8 cellular contexts compared by ENCODE assay signal in the genomic region with DNA sequence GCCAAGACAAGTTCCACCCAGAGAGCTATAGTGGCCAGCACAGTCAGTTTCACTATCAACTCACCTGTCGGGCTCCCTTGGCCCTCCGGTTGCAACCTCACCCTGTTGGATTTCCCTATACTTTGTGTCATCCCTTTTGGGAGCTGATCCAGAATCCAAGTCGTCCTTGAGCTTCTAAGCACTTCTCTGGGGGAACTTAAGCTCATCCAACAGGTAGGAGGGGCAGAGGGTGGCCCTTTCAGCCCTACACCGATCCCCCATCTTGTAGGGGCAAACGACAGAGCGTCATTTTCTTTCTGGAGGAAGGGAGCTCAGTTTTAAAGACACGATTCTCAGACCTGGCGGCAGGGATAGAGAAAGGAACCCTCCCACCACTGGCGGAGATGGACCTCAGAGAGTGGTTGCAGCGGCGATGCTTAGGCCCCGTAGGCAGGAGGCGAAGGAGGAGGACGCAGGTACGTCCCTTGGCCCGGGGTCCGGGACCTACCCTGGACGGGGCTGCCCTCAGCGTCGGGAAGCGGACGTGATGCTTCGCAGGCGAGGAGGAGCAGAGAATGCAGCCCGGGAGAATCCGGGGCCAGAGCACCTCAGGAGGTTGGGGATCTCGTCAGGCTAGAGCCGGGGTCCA. TPM values are rescaled to one million over a fixed set of nuclear protein-coding genes. Genes with fewer than 3 reads are reported as not detected.
DNase-seq lines count a peak whose midpoint lies in the region; ATAC-seq lines count a peak whose summit lies in the region.

No MANE protein-coding gene starts in this region.

- H3K27ac ChIP-seq in KOPT-K1 (ENCODE audit: low read depth, low read length, poor library complexity, severe bottlenecking): peak overlapping the region; percentile 71

- H3K27ac Mint-ChIP-seq in immature natural killer cell: peak overlapping the region; percentile 93 to 99 (median 99)
- H3K27ac Mint-ChIP-seq in stimulated activated effector memory CD8-positive, alpha-beta T cell treated with anti-CD3 and anti-CD28 coated beads, Interleukin-12 subunit alpha, Interleukin-12 subunit beta, amount 100 ng/mL, for 72 hours: peak overlapping the region; percentile 96

- H3K9me3 Mint-ChIP-seq in immature natural killer cell: peaks cover 0 to 2% (median 0%) of the 10 kb centered on the region in 6 donors
- peaks cover 4% of the 10 kb centered on the region for H3K9me3 Mint-ChIP-seq in stimulated activated effector memory CD8-positive, alpha-beta T cell treated with anti-CD3 and anti-CD28 coated beads, Interleukin-12 subunit alpha, Interleukin-12 subunit beta, amount 100 ng/mL, for 72 hours

- H3K36me3 ChIP-seq in KOPT-K1 (ENCODE audit: insufficient read depth, low read length): no peaks in the 10 kb centered on the region

- DNase-seq in EH (ENCODE audit: low read depth) (peak; percentile 44), astrocyte of the hippocampus (ENCODE audit: low read depth, low spot score) (peak; percentile 55), immature natural killer cell (peak in 1 of 3 donors; percentile 35), NCI-H774 (lab: John Stamatoyannopoulos, UW) (no peak), middle frontal gyrus (ENCODE audit: extremely low spot score, low spot score) (no peak)
- DNase-seq in stimulated activated effector memory CD8-positive, alpha-beta T cell treated with anti-CD3 and anti-CD28 coated beads, Interleukin-12 subunit alpha, Interleukin-12 subunit beta, amount 100 ng/mL, for 72 hours (ENCODE audit: low spot score in 2 of 2): no peak

- peaks cover 0 to 4% (median 4%) of the 10 kb centered on the region in 3 donors for H3K36me3 Mint-ChIP-seq in immature natural killer cell
- peaks cover 10% of the 10 kb centered on the region for H3K36me3 Mint-ChIP-seq in stimulated activated effector memory CD8-positive, alpha-beta T cell treated with anti-CD3 and anti-CD28 coated beads, Interleukin-12 subunit alpha, Interleukin-12 subunit beta, amount 100 ng/mL, for 72 hours

- H3K4me3 Mint-ChIP-seq in immature natural killer cell: peak overlapping the region; percentile 96 to 98 (median 97)
- peak overlapping the region; percentile 93 for H3K4me3 Mint-ChIP-seq in stimulated activated effector memory CD8-positive, alpha-beta T cell treated with anti-CD3 and anti-CD28 coated beads, Interleukin-12 subunit alpha, Interleukin-12 subunit beta, amount 100 ng/mL, for 72 hours

- peaks cover 2 to 8% (median 4%) of the 10 kb centered on the region in 3 donors for H3K27me3 Mint-ChIP-seq in immature natural killer cell (ENCODE audit: low read depth in 3 of 3)

- peak; percentile 20 for ATAC-seq in GM21576 (IDR thresholded peaks at IDR 0.05; ENCODE audit: unreplicated experiment)
- peak; percentile 45 for ATAC-seq in stimulated activated effector memory CD8-positive, alpha-beta T cell treated with anti-CD3 and anti-CD28 coated beads, Interleukin-12 subunit alpha, Interleukin-12 subunit beta, amount 100 ng/mL, for 72 hours

- H3K4me1 Mint-ChIP-seq in immature natural killer cell: peaks cover 27 to 39% of the 10 kb centered on the region in 2 donors
- H3K4me1 Mint-ChIP-seq in stimulated activated effector memory CD8-positive, alpha-beta T cell treated with anti-CD3 and anti-CD28 coated beads, Interleukin-12 subunit alpha, Interleukin-12 subunit beta, amount 100 ng/mL, for 72 hours: peaks cover 27% of the 10 kb centered on the region

- H3K9me3 ChIP-seq in KOPT-K1 (ENCODE audit: insufficient read depth, low read length, poor library complexity, severe bottlenecking): peaks cover 9% of the 10 kb centered on the region

RNA-seq across cellular contexts. Expression of a gene that starts 0.5 kb away (rescaled TPM):
- 10 to 100 TPM; 28.5 to 51.5 (median 43.0) TPM for polyA plus RNA-seq in immature natural killer cell

RNA-seq across cellular contexts. Expression of a gene that starts 15.8 kb away (rescaled TPM):
- 10 to 100 TPM; 16.4 to 30.7 (median 19.4) TPM for polyA plus RNA-seq in immature natural killer cell

RNA-seq across cellular contexts. Expression of a gene that starts 47.1 kb away (rescaled TPM):
- 10 to 100 TPM; 18.4 to 34.0 (median 24.7) TPM for polyA plus RNA-seq in immature natural killer cell

RNA-seq across cellular contexts. Expression of a gene that starts 47.3 kb away (rescaled TPM):
- 10 to 100 TPM; 63.7 to 76.6 (median 66.6) TPM for polyA plus RNA-seq in immature natural killer cell

RNA-seq across cellular contexts. Expression of a gene that starts 58.4 kb away (rescaled TPM):
- 10 to 100 TPM; 54.2 to 82.1 (median 64.7) TPM for polyA plus RNA-seq in immature natural killer cell

Comparison
In these comparisons a context has a peak if more than half of its experiments do, and no peak if none do; other contexts are left out.
1. DNase-seq: peak in EH (single experiment) and astrocyte of the hippocampus (single experiment); none in stimulated activated effector memory CD8-positive, alpha-beta T cell treated with anti-CD3 and anti-CD28 coated beads, Interleukin-12 subunit alpha, Interleukin-12 subunit beta, amount 100 ng/mL, for 72 hours (0 of 2), NCI-H774 (single experiment) and middle frontal gyrus (single experiment).